In the genomic region with DNA sequence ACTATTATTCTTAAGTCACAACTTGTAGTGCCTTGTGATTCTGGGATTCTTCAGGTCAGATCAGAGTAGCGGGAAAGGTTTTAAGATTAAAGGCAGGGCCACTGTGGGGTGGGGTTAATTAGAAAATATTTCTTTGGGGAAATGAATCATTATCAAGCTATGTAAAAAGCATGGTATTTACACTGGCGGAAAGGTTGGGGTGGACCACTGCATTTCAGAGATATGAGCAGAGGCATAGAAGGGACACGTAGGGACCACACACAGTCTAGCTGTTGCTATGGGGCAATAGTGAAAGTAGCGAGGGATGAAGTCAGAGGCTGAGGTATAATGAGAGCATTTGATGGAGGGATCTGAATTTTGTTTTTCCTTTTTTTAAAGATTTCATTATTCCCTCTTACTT, we compare ENCODE assay signal across 15 cellular contexts. TPM values are rescaled to one million over a fixed set of nuclear protein-coding genes. Genes with fewer than 3 reads are reported as not detected.
DNase-seq lines count a peak whose midpoint lies in the region; ATAC-seq, FAIRE-seq and TF ChIP-seq lines count a peak whose summit lies in the region.
"Had no signal": no experiment of that assay in that cellular context is flagged by ENCODE, and none has a peak within 500 bp of the region (broad histone marks: within the 10 kb centered on the region; RNA-seq: fewer than 3 reads in every experiment).

No MANE protein-coding gene starts in this region.

- TF ChIP-seq CTCF in fibroblast of pulmonary artery (IDR thresholded peaks at IDR 0.05; ENCODE audit: low read length, missing control alignments) (no peak), vagina (IDR thresholded peaks at IDR 0.05) (no peak)

- peak overlapping the region; percentile 52 for H3K27ac Mint-ChIP-seq in stimulated activated naive B cell treated with anti-CD40 and anti-IgM and Interleukin-4, amounts not matched to agents 10 μg/mL and 1 μg/mL and 100 μg/mL, for 72 hours

- no peak for TF ChIP-seq POLR2A in H54 (IDR thresholded peaks at IDR 0.05; ENCODE audit: low read depth, low read length)
- no peak for TF ChIP-seq POLR2A in vagina (IDR thresholded peaks at IDR 0.05)

- H3K9me3 Mint-ChIP-seq in stimulated activated naive B cell treated with anti-CD40 and anti-IgM and Interleukin-4, amounts not matched to agents 10 μg/mL and 1 μg/mL and 100 μg/mL, for 72 hours: no peaks in the 10 kb centered on the region

- no peaks in the 10 kb centered on the region for H3K4me1 ChIP-seq in vagina

- ATAC-seq in stimulated activated naive B cell treated with anti-CD40 and anti-IgM and Interleukin-4, amounts not matched to agents 10 μg/mL and 1 μg/mL and 100 μg/mL, for 72 hours (replicated peaks): no peak
- no peak for ATAC-seq in HG03432 (IDR thresholded peaks at IDR 0.05; ENCODE audit: unreplicated experiment)

- no peak overlapping the region for H3K4me3 Mint-ChIP-seq in stimulated activated naive B cell treated with anti-CD40 and anti-IgM and Interleukin-4, amounts not matched to agents 10 μg/mL and 1 μg/mL and 100 μg/mL, for 72 hours

- H3K9me3 ChIP-seq in vagina: no peaks in the 10 kb centered on the region
- H3K9me3 ChIP-seq: ovary, stomach had no signal

- H3K27ac ChIP-seq in vagina: no peak overlapping the region
- H3K27ac ChIP-seq: cardiac muscle cell, ovary, stomach had no signal

- no peaks in the 10 kb centered on the region for H3K27me3 Mint-ChIP-seq in stimulated activated naive B cell treated with anti-CD40 and anti-IgM and Interleukin-4, amounts not matched to agents 10 μg/mL and 1 μg/mL and 100 μg/mL, for 72 hours

- peaks cover 9 to 15% of the 10 kb centered on the region in 2 donors for H3K36me3 Mint-ChIP-seq in stimulated activated naive B cell treated with anti-CD40 and anti-IgM and Interleukin-4, amounts not matched to agents 10 μg/mL and 1 μg/mL and 100 μg/mL, for 72 hours

- H3K36me3 ChIP-seq in vagina: no peaks in the 10 kb centered on the region
- H3K36me3 ChIP-seq: ovary had no signal

- H3K4me3 ChIP-seq in fibroblast of pulmonary artery (replicated peaks; ENCODE audit: low read depth, low read length): no peak overlapping the region
- no peak overlapping the region for H3K4me3 ChIP-seq in vagina
- H3K4me3 ChIP-seq: cardiac muscle cell, ovary, stomach had no signal

- DNase-seq in H54 (ENCODE audit: insufficient read length, low spot score): no peak
- peak; percentile 67 to 92 for DNase-seq in SW 1271 (lab: John Stamatoyannopoulos, UW)
- DNase-seq in fibroblast of pulmonary artery (ENCODE audit: low read depth): peak; percentile 94
- no peak for DNase-seq in stimulated activated naive B cell treated with anti-CD40 and anti-IgM and Interleukin-4, amounts not matched to agents 10 μg/mL and 1 μg/mL and 100 μg/mL, for 72 hours
- DNase-seq in SKM-1 treated with dmso at 0.1 percent for 144 hours (lab: John Stamatoyannopoulos, UW; ENCODE audit: unreplicated experiment): no peak
- no peak for DNase-seq in vagina (ENCODE audit: extremely low spot score in 2 of 2)
- DNase-seq: activated T-cell treated with anti-CD3 and anti-CD28 coated beads, Interleukin-2, amount 50 U/mL, for 48 hours; DMS79; foreskin melanocyte; NCI-H446; ovary; stimulated activated CD4-positive, alpha-beta T cell treated with anti-CD3 and anti-CD28 coated beads, Interleukin-2, amount 100 ng/mL, for 48 hours; stomach had no signal

- peak; percentile 90 for FAIRE-seq in H54 (lab: Jason Lieb, UNC)

- intact Hi-C loops in vagina (cut with DNase I): no loop called here

- no peaks in the 10 kb centered on the region for H3K27me3 ChIP-seq in vagina
- H3K27me3 ChIP-seq: cardiac muscle cell, ovary, stomach had no signal

- no peaks in the 10 kb centered on the region for H3K4me1 Mint-ChIP-seq in stimulated activated naive B cell treated with anti-CD40 and anti-IgM and Interleukin-4, amounts not matched to agents 10 μg/mL and 1 μg/mL and 100 μg/mL, for 72 hours

RNA-seq across cellular contexts. Expression of a gene that starts 31.7 kb away (rescaled TPM):
- total RNA-seq in vagina: not detected

Comparison
In these comparisons a context has a peak if more than half of its experiments do, and no peak if none do; other contexts are left out.
1. DNase-seq: peak in SW 1271 (2 of 2) and fibroblast of pulmonary artery (single experiment); none in H54 (single experiment), stimulated activated naive B cell treated with anti-CD40 and anti-IgM and Interleukin-4, amounts not matched to agents 10 μg/mL and 1 μg/mL and 100 μg/mL, for 72 hours (single experiment), SKM-1 treated with dmso at 0.1 percent for 144 hours (single experiment) and vagina (0 of 2).